In genomic region chr9:137669261-137669672, GRCh38 we compare ENCODE assay signal across 2 cellular contexts.
TF ChIP-seq lines count a peak whose summit lies in the region.

No MANE protein-coding gene starts in this region.

TF ChIP-seq in HEK293, 187 proteins besides CTCF, POLR2A, EP300 and RAD21 (continued from another document):
- TF ChIP-seq ZBTB26 (tag by site-specific recombination; optimal IDR thresholded peaks at IDR 0.05) (peak; percentile 22), ZNF549 (tag by site-specific recombination; IDR thresholded peaks at IDR 0.05) (no peak), SALL2 (tag by site-specific recombination; IDR thresholded peaks at IDR 0.05; ENCODE audit: borderline replicate concordance) (no peak), KLF1 (tag by site-specific recombination; IDR thresholded peaks at IDR 0.05) (peak; percentile 62), TCF7L2 (IDR thresholded peaks at IDR 0.05; ENCODE audit: borderline replicate concordance, low read depth, low read length) (no peak), SP7 (tag by site-specific recombination; IDR thresholded peaks at IDR 0.05) (no peak), ZBTB48 (tag by site-specific recombination; IDR thresholded peaks at IDR 0.05) (no peak), ZNF654 (tag by site-specific recombination; IDR thresholded peaks at IDR 0.05; ENCODE audit: low read depth) (no peak), EGR2 (tag by site-specific recombination; IDR thresholded peaks at IDR 0.05; ENCODE audit: low read depth) (peak; percentile 58; the same call in 1 of the 2 replicates), ZNF341 (tag by site-specific recombination; IDR thresholded peaks at IDR 0.05; ENCODE audit: low read depth) (0 out of 2 replicates have a peak, but pooled peaks have one; percentile 45)
TF ChIP-seq in HEK293: peak in this region for 5.

TF ChIP-seq in K562, 482 proteins besides CTCF, POLR2A, EP300 and RAD21 (continued from another document and continues in another):
- TF ChIP-seq MNT (conservative IDR thresholded peaks at IDR 0.05) (peak; percentile 97 to 98), LEF1 (IDR thresholded peaks at IDR 0.05) (peak; percentile 64; the same call in 1 of the 2 replicates), ZNF785 (CRISPR knock-in tag; IDR thresholded peaks at IDR 0.05) (no peak), DEAF1 (CRISPR knock-in tag; IDR thresholded peaks at IDR 0.05) (no peak), BRCA1 (IDR thresholded peaks at IDR 0.05) (no peak), BRCA1 (CRISPR knock-in tag; IDR thresholded peaks at IDR 0.05) (no peak), NRF1 (conservative IDR thresholded peaks at IDR 0.05 in 1 of 2, IDR thresholded peaks at IDR 0.05 in 1 of 2) (peak; percentile 56 to 58; a peak in 3 of 4 replicates), TAF9B (IDR thresholded peaks at IDR 0.05; ENCODE audit: partially characterized antibody) (peak; percentile 62), ZNF75A (CRISPR knock-in tag; IDR thresholded peaks at IDR 0.05) (no peak), MXI1 (IDR thresholded peaks at IDR 0.05; ENCODE audit: low read depth, low read length) (no peak), KDM4B (IDR thresholded peaks at IDR 0.05; ENCODE audit: borderline replicate concordance in 2 of 2, low read depth in 1 of 2) (no peak), CXXC5 (CRISPR knock-in tag; IDR thresholded peaks at IDR 0.05) (peak; percentile 89), ZEB2 (IDR thresholded peaks at IDR 0.05) (no peak), EGR1 (conservative IDR thresholded peaks at IDR 0.05) (0 out of 2 replicates have a peak, but pooled peaks have one; percentile 22), FOXJ3 (CRISPR knock-in tag; IDR thresholded peaks at IDR 0.05) (no peak), HDAC1 (IDR thresholded peaks at IDR 0.05) (peak in 1 of 2 experiments; percentile 82; a peak in 2 of 4 replicates), BHLHE40 (IDR thresholded peaks at IDR 0.05; ENCODE audit: low read length) (peak; percentile 99), ZNF408 (CRISPR knock-in tag; IDR thresholded peaks at IDR 0.05; ENCODE audit: low read depth) (no peak), EHMT2 (IDR thresholded peaks at IDR 0.05) (no peak), TSHZ1 (CRISPR knock-in tag; IDR thresholded peaks at IDR 0.05) (no peak), SAFB (IDR thresholded peaks at IDR 0.05; ENCODE audit: borderline replicate concordance, low read depth, low read length) (peak; percentile 92), KHSRP (IDR thresholded peaks at IDR 0.05) (no peak), ZBTB9 (CRISPR knock-in tag; IDR thresholded peaks at IDR 0.05) (no peak), KLF13 (tag; IDR thresholded peaks at IDR 0.05; ENCODE audit: borderline replicate concordance, low read depth) (no peak), USF2 (CRISPR knock-in tag; IDR thresholded peaks at IDR 0.05) (peak; percentile 64), PREB (CRISPR knock-in tag; IDR thresholded peaks at IDR 0.05) (no peak), AFF4 (CRISPR knock-in tag; IDR thresholded peaks at IDR 0.05) (no peak), ZNF512 (tag; IDR thresholded peaks at IDR 0.05) (no peak), PHF21A (IDR thresholded peaks at IDR 0.05; ENCODE audit: borderline replicate concordance, low read depth) (no peak), SIN3B (IDR thresholded peaks at IDR 0.05; ENCODE audit: low read depth) (no peak), MTF1 (CRISPR knock-in tag; IDR thresholded peaks at IDR 0.05; ENCODE audit: borderline replicate concordance) (no peak), ZNF3 (CRISPR knock-in tag; IDR thresholded peaks at IDR 0.05) (no peak), RBM14 (IDR thresholded peaks at IDR 0.05; ENCODE audit: borderline replicate concordance, insufficient read depth, low read depth, low read length) (no peak), GTF2A2 (tag; IDR thresholded peaks at IDR 0.05) (no peak), RHOXF2B (CRISPR knock-in tag; conservative IDR thresholded peaks at IDR 0.05) (no peak), FOXK2 (conservative IDR thresholded peaks at IDR 0.05 in 1 of 2, IDR thresholded peaks at IDR 0.05 in 1 of 2; ENCODE audit: low read depth in 2 of 2) (0 out of 4 replicates have a peak, but pooled peaks of 1 of the 2 experiments have one; percentile 34), PKNOX1 (IDR thresholded peaks at IDR 0.05) (no peak), CBFA2T2 (conservative IDR thresholded peaks at IDR 0.05) (no peak), MIER1 (IDR thresholded peaks at IDR 0.05; ENCODE audit: low read depth) (no peak), SRF (CRISPR knock-in tag; IDR thresholded peaks at IDR 0.05) (no peak)
